In the genomic region with DNA sequence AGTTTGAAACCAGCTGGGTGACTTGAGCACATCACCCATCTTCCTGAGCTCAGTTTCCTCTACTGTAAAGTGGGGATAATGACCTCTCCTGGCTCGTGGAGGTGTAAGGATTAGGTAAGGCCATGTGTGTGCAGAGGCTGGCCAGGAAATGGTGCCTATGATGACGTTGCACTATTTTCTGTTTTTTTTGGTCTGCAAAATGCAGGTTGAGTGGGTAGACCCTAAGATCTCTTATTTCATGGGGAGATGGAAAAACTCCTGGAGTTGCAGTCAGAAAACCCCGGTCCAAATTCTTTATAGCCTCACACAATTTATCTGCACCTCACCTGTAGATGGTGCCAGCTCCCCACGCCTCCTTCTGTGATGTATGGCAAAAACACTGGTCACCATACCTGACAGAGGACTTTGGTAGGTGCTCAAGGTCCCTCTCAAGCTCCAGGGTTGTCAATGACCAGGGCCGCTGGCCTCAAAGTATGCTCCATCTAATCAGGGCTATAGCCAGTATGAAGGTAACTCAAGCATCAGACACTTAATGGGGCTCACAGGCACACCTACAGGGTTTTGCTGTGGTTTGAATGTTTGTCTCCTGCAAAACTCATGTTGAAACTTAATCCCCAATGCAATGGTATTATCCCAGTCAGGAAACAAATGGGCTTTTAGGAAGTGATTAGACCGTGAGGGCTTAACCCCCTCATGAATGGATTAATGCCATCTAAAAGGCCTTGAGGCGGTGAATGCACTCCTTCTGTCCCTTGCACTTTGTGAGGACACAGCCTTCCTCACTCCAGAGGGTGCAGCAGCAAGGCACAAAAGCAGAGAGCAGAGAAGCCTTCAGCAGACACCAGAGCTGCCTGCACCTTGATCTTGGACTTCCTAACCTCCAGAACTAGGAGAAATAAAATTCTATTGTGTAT, we compare ENCODE assay signal across 10 cellular contexts. TPM values are rescaled to one million over a fixed set of nuclear protein-coding genes. Genes with fewer than 3 reads are reported as not detected.
DNase-seq lines count a peak whose midpoint lies in the region; ATAC-seq and TF ChIP-seq lines count a peak whose summit lies in the region.
"Had no signal": no experiment of that assay in that cellular context is flagged by ENCODE, and none has a peak within 500 bp of the region (broad histone marks: within the 10 kb centered on the region; RNA-seq: fewer than 3 reads in every experiment).

No MANE protein-coding gene starts in this region.

- H3K9me3 Mint-ChIP-seq in neural crest cell, result no peaks in the 10 kb centered on the region
- peaks cover 0 to 1% (median 0%) of the 10 kb centered on the region in 5 donors for H3K9me3 Mint-ChIP-seq in CD8-positive, alpha-beta memory T cell

- no peak overlapping the region for H3K4me3 Mint-ChIP-seq in neural crest cell
- H3K4me3 Mint-ChIP-seq in CD8-positive, alpha-beta memory T cell, result no peak overlapping the region

- H3K4me1 Mint-ChIP-seq in neural crest cell, result peaks cover 51% of the 10 kb centered on the region
- H3K4me1 Mint-ChIP-seq in CD8-positive, alpha-beta memory T cell, result no peaks in the 10 kb centered on the region

- H3K27me3 Mint-ChIP-seq in neural crest cell (ENCODE audit: low read depth), result no peaks in the 10 kb centered on the region
- H3K27me3 Mint-ChIP-seq in CD8-positive, alpha-beta memory T cell, result peaks cover 15 to 65% of the 10 kb centered on the region in 2 donors

- H3K27ac Mint-ChIP-seq in neural crest cell (ENCODE audit: unreplicated experiment), result peak overlapping the region; percentile 53
- no peak overlapping the region for H3K27ac Mint-ChIP-seq in CD8-positive, alpha-beta memory T cell

- peaks cover 0 to 4% of the 10 kb centered on the region in 2 experiments; a peak in 1 of 3 replicates for H3K36me3 ChIP-seq in HEK293 (ENCODE audit: control insufficient read depth in 2 of 2, insufficient read depth in 1 of 2, low read length in 2 of 2)
- no peaks in the 10 kb centered on the region for H3K36me3 ChIP-seq in CD8-positive, alpha-beta memory T cell (ENCODE audit: insufficient read depth, low read length)

- no peaks in the 10 kb centered on the region for H3K4me1 ChIP-seq in HEK293 (ENCODE audit: control insufficient read depth, insufficient read depth, low read length)
- no peaks in the 10 kb centered on the region for H3K4me1 ChIP-seq in CD8-positive, alpha-beta memory T cell (ENCODE audit: insufficient read depth, low read length)

- TF ChIP-seq CTCF in HEK293 (tag by site-specific recombination; IDR thresholded peaks at IDR 0.05) (no peak), astrocyte of the cerebellum (IDR thresholded peaks at IDR 0.05; ENCODE audit: low read depth, low read length, missing control alignments) (peak; percentile 3), neural crest cell (conservative IDR thresholded peaks at IDR 0.05) (no peak)

- no peak for ATAC-seq in GM21529 (IDR thresholded peaks at IDR 0.05; ENCODE audit: unreplicated experiment)

- no peaks in the 10 kb centered on the region for H3K9me3 ChIP-seq in HEK293 (ENCODE audit: control insufficient read depth, insufficient read depth, low read depth, low read length)
- no peaks in the 10 kb centered on the region for H3K9me3 ChIP-seq in CD8-positive, alpha-beta memory T cell (ENCODE audit: low read length)

- H3K4me3 ChIP-seq in HEK293 (ENCODE audit: low read depth, low read length) (no peak overlapping the region), astrocyte of the cerebellum (ENCODE audit: low read depth, low read length) (no peak overlapping the region)
- H3K4me3 ChIP-seq in CD8-positive, alpha-beta memory T cell (ENCODE audit: low read length), result no peak overlapping the region

- CTCF ChIA-PET in HEK293 (lab: Yijun Ruan, JAX), result interaction anchor here (0.9 to 2.6 kb wide), 4 partner anchors 10 to 62 kb away, joined by 4 to 16 read pairs (median 4); no protein-coding TSS in a partner anchor
- CTCF ChIA-PET in CD8-positive, alpha-beta memory T cell (lab: Charles Lee), result no interaction called here

- DNase-seq in NCI-H748 (lab: John Stamatoyannopoulos, UW; ENCODE audit: unreplicated experiment) (peak; percentile 42), NCI-H748 treated with DMSO at 0.1 percent for 48 hours (lab: John Stamatoyannopoulos, UW) (no peak), astrocyte of the cerebellum (ENCODE audit: low read depth) (no peak), neural crest cell (ENCODE audit: low read depth, low spot score) (no peak), NCI-H2227 treated with DMSO at 0.1 percent for 48 hours (lab: John Stamatoyannopoulos, UW) (no peak)
- DNase-seq in CD8-positive, alpha-beta memory T cell, result no peak
- DNase-seq: NCI-H2081, T-helper 1 cell had no signal

- in situ Hi-C loops in astrocyte of the cerebellum (cut with HindIII; ENCODE audit: low sequenced_read_pairs), result no loop called here

- no peak overlapping the region for H3K27ac ChIP-seq in HEK293 (ENCODE audit: extremely low read depth, low read depth, low read length)
- H3K27ac ChIP-seq in CD8-positive, alpha-beta memory T cell (ENCODE audit: low read depth, low read length), result no peak overlapping the region

- POLR2A ChIA-PET in HEK293 (lab: Yijun Ruan, JAX), result no interaction called here
- POLR2A ChIA-PET in CD8-positive, alpha-beta memory T cell (lab: Charles Lee), result no interaction called here

- no peaks in the 10 kb centered on the region for H3K27me3 ChIP-seq in CD8-positive, alpha-beta memory T cell (ENCODE audit: insufficient read depth, low read length, poor library complexity, severe bottlenecking)

- H3K36me3 Mint-ChIP-seq in neural crest cell (ENCODE audit: low read depth), result peaks cover 6% of the 10 kb centered on the region
- no peaks in the 10 kb centered on the region for H3K36me3 Mint-ChIP-seq in CD8-positive, alpha-beta memory T cell

TF ChIP-seq in HEK293, 187 proteins besides CTCF, POLR2A, EP300 and RAD21:
- TF ChIP-seq ZNF658 (tag by site-specific recombination; IDR thresholded peaks at IDR 0.05), result no peak
- TF ChIP-seq ZNF654 (tag by site-specific recombination; IDR thresholded peaks at IDR 0.05; ENCODE audit: low read depth), result 0 out of 2 replicates have a peak, but pooled peaks have one; percentile 13

RNA-seq across cellular contexts. Expression of a gene that starts 17.6 kb away (rescaled TPM):
- total RNA-seq in neural crest cell, result 38.2 and 42.1 TPM in 2 replicates
- total RNA-seq in CD8-positive, alpha-beta memory T cell, result under 1 TPM; 0.58 to 0.61 TPM
- polyA plus RNA-seq in CD8-positive, alpha-beta memory T cell, result 0.29 TPM

Comparison
In these comparisons a context has a peak if more than half of its experiments do, and no peak if none do; other contexts are left out.
1. RNA of a gene that starts 17.6 kb away (total RNA-seq): 38.2 to 42.1 TPM in neural crest cell; 0.58 to 0.61 TPM in CD8-positive, alpha-beta memory T cell; every median in the first group is over 10 times any median in the second.